5 cellular contexts compared by ENCODE assay signal in the genomic region with DNA sequence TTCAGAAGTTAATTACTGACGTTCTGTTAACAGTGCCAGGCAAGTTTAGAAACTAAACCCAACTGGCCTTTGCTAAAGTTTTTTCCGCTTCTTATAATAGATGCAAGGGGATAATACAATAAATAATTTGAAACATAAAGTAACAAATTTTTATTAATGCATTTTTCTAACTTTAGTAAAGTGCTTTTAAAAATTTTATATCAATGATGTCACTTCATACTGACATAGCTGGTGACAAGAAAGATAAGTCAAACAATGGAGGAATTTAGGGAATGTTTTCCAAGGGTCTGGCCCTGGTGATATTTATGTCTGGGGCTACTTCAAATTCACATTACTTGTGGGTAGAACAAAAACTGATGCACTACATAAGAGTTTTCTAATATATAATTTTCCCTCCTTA.
"Had no signal": no experiment of that assay in that cellular context is flagged by ENCODE, and none has a peak within 500 bp of the region (broad histone marks: within the 10 kb centered on the region; RNA-seq: fewer than 3 reads in every experiment).

No MANE protein-coding gene starts in this region.

- H3K36me3 Mint-ChIP-seq: IgD-negative memory B cell had no signal

- H3K27ac Mint-ChIP-seq: GM23338, H9, IgD-negative memory B cell had no signal

- H3K27me3 Mint-ChIP-seq: IgD-negative memory B cell had no signal

- ATAC-seq: GM23338, HepG2 had no signal

- H3K4me3 ChIP-seq: GM23338 had no signal

- H3K4me2 ChIP-seq: GM23338 had no signal

- H3K9me3 Mint-ChIP-seq: H9 had no signal

- H3K4me3 Mint-ChIP-seq: GM23338, H9, IgD-negative memory B cell had no signal

- H3K4me1 Mint-ChIP-seq: GM23338, H9, IgD-negative memory B cell had no signal

- DNase-seq: H9, HCEC 1CT had no signal
